In the genomic region with DNA sequence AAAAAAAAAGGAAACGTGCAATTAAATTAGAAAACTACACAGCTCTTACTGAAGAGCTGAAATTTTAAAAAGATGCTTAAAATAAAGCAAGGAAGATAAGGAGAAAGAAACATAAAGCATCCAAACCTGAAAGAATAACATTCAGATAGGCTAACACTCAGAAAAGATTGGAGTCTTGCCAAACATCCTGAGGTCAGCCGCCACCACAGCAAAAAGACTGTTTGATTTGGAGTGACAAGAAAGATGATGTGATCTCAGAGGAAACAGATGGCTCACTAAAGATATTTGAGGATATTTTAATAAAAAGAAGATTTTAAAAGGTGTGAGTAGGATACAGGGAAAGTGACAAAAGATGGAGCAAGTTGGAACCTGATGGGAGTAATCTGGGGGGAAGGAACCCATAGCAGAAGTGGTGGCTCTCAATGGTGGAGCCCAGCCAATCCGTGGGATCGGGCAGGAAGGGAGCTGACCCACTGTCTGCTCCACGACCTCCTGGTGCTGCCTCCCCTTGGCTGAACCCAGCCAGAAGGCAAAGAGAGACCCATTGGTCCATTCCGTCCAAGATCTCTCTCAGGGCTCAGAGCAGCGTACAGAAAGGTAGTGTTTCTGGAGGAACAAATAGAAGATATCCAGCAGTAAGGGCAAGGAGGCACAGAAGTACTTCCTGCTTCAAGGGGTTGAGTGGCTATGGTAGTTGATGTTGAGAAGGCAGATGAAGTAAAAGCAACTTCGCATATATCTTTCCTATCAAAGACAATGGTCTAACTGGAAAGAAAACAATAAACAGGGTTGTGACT, we compare ENCODE assay signal across 1 cellular context.
TF ChIP-seq lines count a peak whose summit lies in the region.

No MANE protein-coding gene starts in this region.

TF ChIP-seq in SK-N-SH, 30 proteins besides CTCF, POLR2A, EP300 and RAD21 (continued from another document):
- TF ChIP-seq, protein P1, sequence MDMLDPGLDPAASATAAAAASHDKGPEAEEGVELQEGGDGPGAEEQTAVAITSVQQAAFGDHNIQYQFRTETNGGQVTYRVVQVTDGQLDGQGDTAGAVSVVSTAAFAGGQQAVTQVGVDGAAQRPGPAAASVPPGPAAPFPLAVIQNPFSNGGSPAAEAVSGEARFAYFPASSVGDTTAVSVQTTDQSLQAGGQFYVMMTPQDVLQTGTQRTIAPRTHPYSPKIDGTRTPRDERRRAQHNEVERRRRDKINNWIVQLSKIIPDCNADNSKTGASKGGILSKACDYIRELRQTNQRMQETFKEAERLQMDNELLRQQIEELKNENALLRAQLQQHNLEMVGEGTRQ (IDR thresholded peaks at IDR 0.05; ENCODE audit: borderline replicate concordance, low read depth, low read length), result no peak
- TF ChIP-seq, protein P2, sequence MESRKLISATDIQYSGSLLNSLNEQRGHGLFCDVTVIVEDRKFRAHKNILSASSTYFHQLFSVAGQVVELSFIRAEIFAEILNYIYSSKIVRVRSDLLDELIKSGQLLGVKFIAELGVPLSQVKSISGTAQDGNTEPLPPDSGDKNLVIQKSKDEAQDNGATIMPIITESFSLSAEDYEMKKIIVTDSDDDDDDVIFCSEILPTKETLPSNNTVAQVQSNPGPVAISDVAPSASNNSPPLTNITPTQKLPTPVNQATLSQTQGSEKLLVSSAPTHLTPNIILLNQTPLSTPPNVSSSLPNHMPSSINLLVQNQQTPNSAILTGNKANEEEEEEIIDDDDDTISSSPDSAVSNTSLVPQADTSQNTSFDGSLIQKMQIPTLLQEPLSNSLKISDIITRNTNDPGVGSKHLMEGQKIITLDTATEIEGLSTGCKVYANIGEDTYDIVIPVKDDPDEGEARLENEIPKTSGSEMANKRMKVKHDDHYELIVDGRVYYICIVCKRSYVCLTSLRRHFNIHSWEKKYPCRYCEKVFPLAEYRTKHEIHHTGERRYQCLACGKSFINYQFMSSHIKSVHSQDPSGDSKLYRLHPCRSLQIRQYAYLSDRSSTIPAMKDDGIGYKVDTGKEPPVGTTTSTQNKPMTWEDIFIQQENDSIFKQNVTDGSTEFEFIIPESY (IDR thresholded peaks at IDR 0.05; ENCODE audit: borderline replicate concordance, low read depth), result no peak
- no peak for TF ChIP-seq FOXJ3 (CRISPR knock-in tag; IDR thresholded peaks at IDR 0.05)
- no peak for TF ChIP-seq RXRA (IDR thresholded peaks at IDR 0.05; ENCODE audit: borderline replicate concordance, low read depth)
- TF ChIP-seq MXI1 (IDR thresholded peaks at IDR 0.05; ENCODE audit: low read depth, low read length), result no peak
- TF ChIP-seq RCOR1 (IDR thresholded peaks at IDR 0.05; ENCODE audit: low read length), result no peak
- TF ChIP-seq, protein P3, sequence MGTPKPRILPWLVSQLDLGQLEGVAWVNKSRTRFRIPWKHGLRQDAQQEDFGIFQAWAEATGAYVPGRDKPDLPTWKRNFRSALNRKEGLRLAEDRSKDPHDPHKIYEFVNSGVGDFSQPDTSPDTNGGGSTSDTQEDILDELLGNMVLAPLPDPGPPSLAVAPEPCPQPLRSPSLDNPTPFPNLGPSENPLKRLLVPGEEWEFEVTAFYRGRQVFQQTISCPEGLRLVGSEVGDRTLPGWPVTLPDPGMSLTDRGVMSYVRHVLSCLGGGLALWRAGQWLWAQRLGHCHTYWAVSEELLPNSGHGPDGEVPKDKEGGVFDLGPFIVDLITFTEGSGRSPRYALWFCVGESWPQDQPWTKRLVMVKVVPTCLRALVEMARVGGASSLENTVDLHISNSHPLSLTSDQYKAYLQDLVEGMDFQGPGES (IDR thresholded peaks at IDR 0.05; ENCODE audit: low read depth, low read length), result no peak
- TF ChIP-seq SIN3A (IDR thresholded peaks at IDR 0.05; ENCODE audit: borderline replicate concordance, low read depth, low read length), result no peak
- TF ChIP-seq JUND (IDR thresholded peaks at IDR 0.05), result no peak
- TF ChIP-seq, protein P4, sequence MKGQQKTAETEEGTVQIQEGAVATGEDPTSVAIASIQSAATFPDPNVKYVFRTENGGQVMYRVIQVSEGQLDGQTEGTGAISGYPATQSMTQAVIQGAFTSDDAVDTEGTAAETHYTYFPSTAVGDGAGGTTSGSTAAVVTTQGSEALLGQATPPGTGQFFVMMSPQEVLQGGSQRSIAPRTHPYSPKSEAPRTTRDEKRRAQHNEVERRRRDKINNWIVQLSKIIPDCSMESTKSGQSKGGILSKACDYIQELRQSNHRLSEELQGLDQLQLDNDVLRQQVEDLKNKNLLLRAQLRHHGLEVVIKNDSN (IDR thresholded peaks at IDR 0.05; ENCODE audit: borderline replicate concordance, low read depth), result no peak
